In the genomic region with DNA sequence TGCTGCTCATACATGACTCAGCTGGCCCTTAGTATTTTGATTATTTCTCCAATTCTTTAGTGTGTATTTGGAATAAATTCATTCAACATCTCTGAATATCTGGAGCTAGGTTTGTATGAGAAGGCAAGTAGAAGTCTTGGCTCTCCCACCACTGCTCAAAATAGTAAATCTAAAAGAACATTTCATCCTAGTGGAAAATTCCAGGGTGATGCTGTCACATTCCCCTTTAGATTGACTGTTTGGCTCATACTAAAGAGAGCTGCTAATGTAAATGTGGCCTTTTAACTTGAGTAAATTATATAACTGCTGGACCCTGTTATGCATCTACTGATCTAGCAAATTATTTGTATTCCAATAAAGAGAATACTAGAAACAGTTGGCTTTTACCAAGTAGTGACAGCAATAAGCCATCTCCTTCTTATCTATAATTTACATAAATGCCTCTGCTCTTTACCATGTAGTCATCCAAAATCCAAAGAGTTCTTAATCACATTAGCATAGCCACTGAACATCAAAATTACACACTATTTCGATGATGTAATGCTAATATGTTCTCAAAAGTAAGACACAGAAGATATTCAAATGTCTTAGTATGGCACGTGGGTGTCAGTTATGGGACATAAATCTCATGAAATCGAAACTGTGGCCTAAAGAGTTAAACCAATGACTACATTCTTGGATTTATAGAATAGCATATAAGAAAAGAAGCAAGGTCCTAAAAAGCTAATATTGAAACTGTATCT, we compare ENCODE assay signal across 35 cellular contexts.
A peak's percentile ranks its signal among the peaks of the same experiment; 100 is the strongest.
DNase-seq lines count a peak whose midpoint lies in the region; ATAC-seq and TF ChIP-seq lines count a peak whose summit lies in the region.
"Had no signal": no experiment of that assay in that cellular context is flagged by ENCODE, and none has a peak within 500 bp of the region (broad histone marks: within the 10 kb centered on the region; RNA-seq: fewer than 3 reads in every experiment).

No MANE protein-coding gene starts in this region.

- 93 to 100% methylated on average over 1 to 3 of the region's 3 CpGs for WGBS in endodermal cell (ENCODE audit: insufficient coverage in 1 of 2, insufficient read length in 1 of 2), 2 experiments

- ATAC-seq in gastrocnemius medialis = peak in 1 of 2 donors; percentile 51
- ATAC-seq: HCT116, left colon had no signal

- peaks cover 17% of the 10 kb centered on the region for H3K4me1 Mint-ChIP-seq in endodermal cell
- H3K4me1 Mint-ChIP-seq: activated naive CD8-positive, alpha-beta T cell treated with anti-CD3 and anti-CD28 coated beads for 36 hours; memory B cell; naive B cell had no signal

- H3K27me3 ChIP-seq in gastrocnemius medialis = no peaks in the 10 kb centered on the region
- H3K27me3 ChIP-seq in endodermal cell (ENCODE audit: control insufficient read depth, insufficient read depth, low read length, poor library complexity, severe bottlenecking) = no peaks in the 10 kb centered on the region
- H3K27me3 ChIP-seq: BLaER1 treated with 17β-estradiol and CSF1 and Interleukin-3, amounts not matched to agents 10 nM and 100 nM had no signal

- no peak overlapping the region for H3K27ac Mint-ChIP-seq in endodermal cell
- H3K27ac Mint-ChIP-seq: activated naive CD8-positive, alpha-beta T cell treated with anti-CD3 and anti-CD28 coated beads for 36 hours; memory B cell; naive B cell; T-helper 2 cell treated with Interferon-gamma antibody and Interleukin-4, amounts not matched to agents 5 μg/mL and 100 μg/mL, for 36 hours; type B pancreatic cell had no signal

- H3K4me1 ChIP-seq in HEK293 (ENCODE audit: control insufficient read depth, insufficient read depth, low read length) = no peaks in the 10 kb centered on the region
- H3K4me1 ChIP-seq in gastrocnemius medialis = peaks cover 16 to 17% of the 10 kb centered on the region in 2 donors
- no peaks in the 10 kb centered on the region for H3K4me1 ChIP-seq in endodermal cell (ENCODE audit: control insufficient read depth, insufficient read depth, low read length)
- H3K4me1 ChIP-seq: prostate gland had no signal

- in situ Hi-C loops in gastrocnemius medialis (cut with MboI; ENCODE audit: low sequenced_read_pairs in 4 of 4) = no loop called here

- intact Hi-C loops in gastrocnemius medialis (cut with DNase I; ENCODE audit: low total_unique reads) = no loop called here

- no peak overlapping the region for H3K4me3 ChIP-seq in HEK293 (ENCODE audit: low read depth, low read length)
- no peak overlapping the region for H3K4me3 ChIP-seq in fibroblast of the aortic adventitia (ENCODE audit: low read depth, low read length)
- H3K4me3 ChIP-seq in gastrocnemius medialis = no peak overlapping the region
- H3K4me3 ChIP-seq in endodermal cell (ENCODE audit: low read length) = no peak overlapping the region
- H3K4me3 ChIP-seq: BLaER1 treated with 17β-estradiol and CSF1 and Interleukin-3, amounts not matched to agents 10 nM and 100 nM; prostate gland; SK-N-MC had no signal

- H3K36me3 ChIP-seq in HEK293 (ENCODE audit: control insufficient read depth in 2 of 2, insufficient read depth in 1 of 2, low read length in 2 of 2) (no peaks in the 10 kb centered on the region), gastrocnemius medialis (no peaks in the 10 kb centered on the region), endodermal cell (ENCODE audit: control insufficient read depth, insufficient read depth, low read length) (no peaks in the 10 kb centered on the region)
- H3K36me3 ChIP-seq: BLaER1 treated with 17β-estradiol and CSF1 and Interleukin-3, amounts not matched to agents 10 nM and 100 nM; prostate gland; WERI-Rb-1 had no signal

- H3K27ac ChIP-seq in HEK293 (ENCODE audit: extremely low read depth, low read depth, low read length) (no peak overlapping the region), gastrocnemius medialis (peak overlapping the region in 3 of 4 donors; percentile 12 to 26 (median 23)), endodermal cell (ENCODE audit: low read depth, low read length) (no peak overlapping the region)
- H3K27ac ChIP-seq: BLaER1 treated with 17β-estradiol and CSF1 and Interleukin-3, amounts not matched to agents 10 nM and 100 nM; epithelial cell of prostate; prostate gland; RWPE1; SK-N-MC; WERI-Rb-1 had no signal

- H3K9me3 ChIP-seq in HEK293 (ENCODE audit: control insufficient read depth, insufficient read depth, low read depth, low read length) = no peaks in the 10 kb centered on the region
- no peaks in the 10 kb centered on the region for H3K9me3 ChIP-seq in gastrocnemius medialis
- no peaks in the 10 kb centered on the region for H3K9me3 ChIP-seq in endodermal cell (ENCODE audit: control insufficient read depth, low read length)
- H3K9me3 ChIP-seq: BLaER1 treated with 17β-estradiol and CSF1 and Interleukin-3, amounts not matched to agents 10 nM and 100 nM; prostate gland had no signal

- H3K9me3 Mint-ChIP-seq in endodermal cell = no peaks in the 10 kb centered on the region
- H3K9me3 Mint-ChIP-seq: type B pancreatic cell had no signal

- POLR2A ChIA-PET in HEK293 (lab: Yijun Ruan, JAX) = no interaction called here

- no peak overlapping the region for H3K9ac ChIP-seq in endodermal cell (ENCODE audit: extremely low read depth, low read length, poor library complexity, severe bottlenecking)
- H3K9ac ChIP-seq: BLaER1 treated with 17β-estradiol and CSF1 and Interleukin-3, amounts not matched to agents 10 nM and 100 nM had no signal

- no peaks in the 10 kb centered on the region for H3K27me3 Mint-ChIP-seq in endodermal cell (ENCODE audit: insufficient read depth)
- H3K27me3 Mint-ChIP-seq: activated naive CD8-positive, alpha-beta T cell treated with anti-CD3 and anti-CD28 coated beads for 36 hours; memory B cell; naive B cell; type B pancreatic cell had no signal

- H3K4me3 Mint-ChIP-seq in endodermal cell = no peak overlapping the region
- H3K4me3 Mint-ChIP-seq: activated naive CD8-positive, alpha-beta T cell treated with anti-CD3 and anti-CD28 coated beads for 36 hours; memory B cell; naive B cell; T-helper 2 cell treated with Interferon-gamma antibody and Interleukin-4, amounts not matched to agents 5 μg/mL and 100 μg/mL, for 36 hours; type B pancreatic cell had no signal

- CTCF ChIA-PET in HEK293 (lab: Yijun Ruan, JAX) = interaction anchor here (1.8 kb wide), 1 partner anchor 251 kb away, joined by 5 read pairs; no protein-coding TSS in a partner anchor

- TF ChIP-seq POLR2A in gastrocnemius medialis (IDR thresholded peaks at IDR 0.05) = no peak

- no peak for TF ChIP-seq CTCF in HEK293 (tag by site-specific recombination; IDR thresholded peaks at IDR 0.05)
- TF ChIP-seq CTCF in fibroblast of the aortic adventitia (IDR thresholded peaks at IDR 0.05; ENCODE audit: insufficient read depth, low read length) = no peak
- TF ChIP-seq CTCF in gastrocnemius medialis (IDR thresholded peaks at IDR 0.05 in 4 of 5, conservative IDR thresholded peaks at IDR 0.05 in 1 of 5) = no peak
- TF ChIP-seq CTCF in endodermal cell (conservative IDR thresholded peaks at IDR 0.05) = no peak

- peak; percentile 49 for DNase-seq in amniotic epithelial cell (ENCODE audit: low read depth)
- peak; percentile 58 for DNase-seq in fibroblast of the aortic adventitia (ENCODE audit: low read depth)
- DNase-seq in gastrocnemius medialis = no peak
- DNase-seq in NCI-H82 (lab: John Stamatoyannopoulos, UW) = no peak
- no peak for DNase-seq in endodermal cell
- no peak for DNase-seq in SKM-1 treated with dmso at 0.1 percent for 144 hours (lab: John Stamatoyannopoulos, UW; ENCODE audit: unreplicated experiment)
- DNase-seq: activated CD4-positive, alpha-beta T cell treated with anti-CD3 and anti-CD28 coated beads for 48 hours; activated CD8-positive, alpha-beta memory T cell treated with anti-CD3 and anti-CD28 coated beads for 24 hours; activated effector memory CD4-positive, alpha-beta T cell treated with anti-CD3 and anti-CD28 coated beads, Interleukin-2, amount 50 U/mL, for 16 hours; activated naive CD8-positive, alpha-beta T cell treated with anti-CD3 and anti-CD28 coated beads for 36 hours; cerebellar nuclear complex; COR-L47; DMS53; foreskin fibroblast; GF-D8; left colon; MV-4-11; naive B cell; NCI-H146; NCI-H2107; NCI-H446 treated with DMSO at 0.1 percent for 48 hours; nucleus accumbens; small intestine; stimulated activated CD4-positive, alpha-beta T cell treated with anti-CD3 and anti-CD28 coated beads, Interleukin-1b, Interleukin-23, amount 100 ng/mL, for 48 hours; WERI-Rb-1 had no signal

- H3K36me3 Mint-ChIP-seq in endodermal cell (ENCODE audit: low read depth) = no peaks in the 10 kb centered on the region
- H3K36me3 Mint-ChIP-seq: activated naive CD8-positive, alpha-beta T cell treated with anti-CD3 and anti-CD28 coated beads for 36 hours; memory B cell; naive B cell; type B pancreatic cell had no signal

TF ChIP-seq in HEK293, 187 proteins besides CTCF, POLR2A, EP300 and RAD21:
- TF ChIP-seq, protein P1, sequence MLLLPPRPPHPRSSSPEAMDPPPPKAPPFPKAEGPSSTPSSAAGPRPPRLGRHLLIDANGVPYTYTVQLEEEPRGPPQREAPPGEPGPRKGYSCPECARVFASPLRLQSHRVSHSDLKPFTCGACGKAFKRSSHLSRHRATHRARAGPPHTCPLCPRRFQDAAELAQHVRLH (tag by site-specific recombination; IDR thresholded peaks at IDR 0.05) = no peak
- TF ChIP-seq HOXD13 (CRISPR knock-in tag; IDR thresholded peaks at IDR 0.05; ENCODE audit: borderline replicate concordance) (no peak), ZNF354C (tag by site-specific recombination; IDR thresholded peaks at IDR 0.05; ENCODE audit: borderline replicate concordance, low read depth) (no peak), SETDB1 (IDR thresholded peaks at IDR 0.05; ENCODE audit: insufficient read length, low read length) (no peak), ZNF785 (tag by site-specific recombination; IDR thresholded peaks at IDR 0.05) (no peak)
- TF ChIP-seq, protein P2, sequence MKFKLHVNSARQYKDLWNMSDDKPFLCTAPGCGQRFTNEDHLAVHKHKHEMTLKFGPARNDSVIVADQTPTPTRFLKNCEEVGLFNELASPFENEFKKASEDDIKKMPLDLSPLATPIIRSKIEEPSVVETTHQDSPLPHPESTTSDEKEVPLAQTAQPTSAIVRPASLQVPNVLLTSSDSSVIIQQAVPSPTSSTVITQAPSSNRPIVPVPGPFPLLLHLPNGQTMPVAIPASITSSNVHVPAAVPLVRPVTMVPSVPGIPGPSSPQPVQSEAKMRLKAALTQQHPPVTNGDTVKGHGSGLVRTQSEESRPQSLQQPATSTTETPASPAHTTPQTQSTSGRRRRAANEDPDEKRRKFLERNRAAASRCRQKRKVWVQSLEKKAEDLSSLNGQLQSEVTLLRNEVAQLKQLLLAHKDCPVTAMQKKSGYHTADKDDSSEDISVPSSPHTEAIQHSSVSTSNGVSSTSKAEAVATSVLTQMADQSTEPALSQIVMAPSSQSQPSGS (tag by site-specific recombination; IDR thresholded peaks at IDR 0.05; ENCODE audit: low read depth) = peak; percentile 55; the same call in 1 of the 2 replicates
TF ChIP-seq in HEK293: peak in this region for 1.

Comparison
In these comparisons a context has a peak if more than half of its experiments do, and no peak if none do; other contexts are left out.
1. H3K27ac ChIP-seq: peak in gastrocnemius medialis (3 of 4); none in HEK293 (single experiment) and endodermal cell (single experiment).
2. DNase-seq: peak in amniotic epithelial cell (single experiment) and fibroblast of the aortic adventitia (single experiment); none in gastrocnemius medialis (0 of 2), NCI-H82 (single experiment), endodermal cell (single experiment) and SKM-1 treated with dmso at 0.1 percent for 144 hours (single experiment).